Comparison of ENCODE assay signal across 25 cellular contexts in the genomic region with DNA sequence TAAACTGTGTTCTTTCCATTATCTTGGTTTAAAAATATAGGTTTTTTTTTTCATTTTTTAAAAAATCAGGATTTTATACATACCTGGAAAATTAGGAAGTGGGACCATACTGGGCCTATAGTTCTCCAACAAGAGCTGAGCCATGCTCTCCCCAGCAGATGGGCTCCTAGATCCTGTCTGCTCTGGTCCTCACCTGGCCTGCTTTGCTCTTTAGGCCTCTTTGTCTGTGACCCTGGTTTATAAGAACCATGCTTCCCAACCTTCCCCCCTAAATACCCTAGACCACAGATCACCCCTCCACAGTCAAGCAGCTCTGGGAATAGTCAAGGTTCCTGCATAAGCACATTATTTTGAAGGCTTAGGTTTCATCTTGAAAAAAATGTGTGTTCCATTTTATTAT.
"Had no signal": no experiment of that assay in that cellular context is flagged by ENCODE, and none has a peak within 500 bp of the region (broad histone marks: within the 10 kb centered on the region; RNA-seq: fewer than 3 reads in every experiment).

No MANE protein-coding gene starts in this region.

- H3K4me1 ChIP-seq: neural progenitor cell, pancreas, prostate gland, right lobe of liver, sigmoid colon, stomach, thyroid gland, tibial nerve, upper lobe of left lung, vagina had no signal

- ATAC-seq: natural killer cell; pancreas; right cardiac atrium; right lobe of liver; stimulated activated effector memory CD8-positive, alpha-beta T cell treated with anti-CD3 and anti-CD28 coated beads, Interleukin-12 subunit alpha, Interleukin-12 subunit beta, amount 100 ng/mL, for 72 hours; stimulated activated naive B cell treated with anti-CD40 and anti-IgM and Interleukin-4, amounts not matched to agents 10 μg/mL and 1 μg/mL and 100 μg/mL, for 72 hours had no signal

- H3K4me1 Mint-ChIP-seq: natural killer cell; neural progenitor cell; stimulated activated effector memory CD8-positive, alpha-beta T cell treated with anti-CD3 and anti-CD28 coated beads, Interleukin-12 subunit alpha, Interleukin-12 subunit beta, amount 100 ng/mL, for 72 hours; stimulated activated naive B cell treated with anti-CD40 and anti-IgM and Interleukin-4, amounts not matched to agents 10 μg/mL and 1 μg/mL and 100 μg/mL, for 72 hours had no signal

- H3K27me3 ChIP-seq: neural progenitor cell, right lobe of liver, sigmoid colon, thyroid gland, tibial nerve, upper lobe of left lung, vagina had no signal

- H3K27ac Mint-ChIP-seq: natural killer cell; nephron; neural progenitor cell; stimulated activated effector memory CD8-positive, alpha-beta T cell treated with anti-CD3 and anti-CD28 coated beads, Interleukin-12 subunit alpha, Interleukin-12 subunit beta, amount 100 ng/mL, for 72 hours; stimulated activated naive B cell treated with anti-CD40 and anti-IgM and Interleukin-4, amounts not matched to agents 10 μg/mL and 1 μg/mL and 100 μg/mL, for 72 hours; stimulated activated naive CD8-positive, alpha-beta T cell treated with anti-CD3 and anti-CD28 coated beads, Interleukin-15, Interleukin-2, amounts not matched to agents 100 ng/mL and 50 ng/mL, for 24 hours had no signal

- H3K36me3 ChIP-seq: neural progenitor cell, pancreas, prostate gland, right lobe of liver, sigmoid colon, stomach, thoracic aorta, thyroid gland, tibial nerve, upper lobe of left lung, vagina had no signal

- H3K27me3 Mint-ChIP-seq: stimulated activated naive B cell treated with anti-CD40 and anti-IgM and Interleukin-4, amounts not matched to agents 10 μg/mL and 1 μg/mL and 100 μg/mL, for 72 hours; stimulated activated naive CD8-positive, alpha-beta T cell treated with anti-CD3 and anti-CD28 coated beads, Interleukin-15, Interleukin-2, amounts not matched to agents 100 ng/mL and 50 ng/mL, for 24 hours had no signal

- H3K36me3 Mint-ChIP-seq: natural killer cell; neural progenitor cell; stimulated activated effector memory CD8-positive, alpha-beta T cell treated with anti-CD3 and anti-CD28 coated beads, Interleukin-12 subunit alpha, Interleukin-12 subunit beta, amount 100 ng/mL, for 72 hours had no signal

- DNase-seq: natural killer cell; occipital lobe; pancreas; retina; right cardiac atrium; right lobe of liver; sigmoid colon; small intestine; stimulated activated CD4-positive, alpha-beta T cell treated with anti-CD3 and anti-CD28 coated beads, Interleukin-15, amount 100 ng/mL, for 24 hours; stimulated activated CD4-positive, alpha-beta T cell treated with anti-CD3 and anti-CD28 coated beads, Interleukin-2, amount 100 ng/mL, for 24 hours; stimulated activated CD4-positive, alpha-beta T cell treated with anti-CD3 and anti-CD28 coated beads, Interleukin-2, amount 100 ng/mL, for 48 hours; stimulated activated CD4-positive, alpha-beta T cell treated with anti-CD3 and anti-CD28 coated beads, Interleukin-4, amount 100 ng/mL, for 24 hours; stimulated activated naive B cell treated with anti-CD40 and anti-IgM and Interleukin-4, amounts not matched to agents 10 μg/mL and 1 μg/mL and 100 μg/mL, for 72 hours; stimulated activated naive CD4-positive, alpha-beta T cell treated with Interleukin-2 at 50 U/mL for 16 hours; stomach; thyroid gland had no signal

- H3K9me3 Mint-ChIP-seq: natural killer cell; neural progenitor cell; stimulated activated effector memory CD8-positive, alpha-beta T cell treated with anti-CD3 and anti-CD28 coated beads, Interleukin-12 subunit alpha, Interleukin-12 subunit beta, amount 100 ng/mL, for 72 hours had no signal

- H3K4me3 ChIP-seq: neural progenitor cell, pancreas, prostate gland, right lobe of liver, sigmoid colon, stomach, thoracic aorta, thyroid gland, tibial nerve, upper lobe of left lung, vagina had no signal

- H3K27ac ChIP-seq: neural progenitor cell, pancreas, prostate gland, right lobe of liver, sigmoid colon, stomach, thoracic aorta, thyroid gland, tibial nerve, upper lobe of left lung, vagina had no signal

- H3K4me3 Mint-ChIP-seq: natural killer cell; nephron; neural progenitor cell; stimulated activated effector memory CD8-positive, alpha-beta T cell treated with anti-CD3 and anti-CD28 coated beads, Interleukin-12 subunit alpha, Interleukin-12 subunit beta, amount 100 ng/mL, for 72 hours; stimulated activated naive B cell treated with anti-CD40 and anti-IgM and Interleukin-4, amounts not matched to agents 10 μg/mL and 1 μg/mL and 100 μg/mL, for 72 hours; stimulated activated naive CD8-positive, alpha-beta T cell treated with anti-CD3 and anti-CD28 coated beads, Interleukin-15, Interleukin-2, amounts not matched to agents 100 ng/mL and 50 ng/mL, for 24 hours had no signal

- H3K9me3 ChIP-seq: pancreas, prostate gland, right lobe of liver, sigmoid colon, thoracic aorta, thyroid gland, vagina had no signal
